In the genomic region with DNA sequence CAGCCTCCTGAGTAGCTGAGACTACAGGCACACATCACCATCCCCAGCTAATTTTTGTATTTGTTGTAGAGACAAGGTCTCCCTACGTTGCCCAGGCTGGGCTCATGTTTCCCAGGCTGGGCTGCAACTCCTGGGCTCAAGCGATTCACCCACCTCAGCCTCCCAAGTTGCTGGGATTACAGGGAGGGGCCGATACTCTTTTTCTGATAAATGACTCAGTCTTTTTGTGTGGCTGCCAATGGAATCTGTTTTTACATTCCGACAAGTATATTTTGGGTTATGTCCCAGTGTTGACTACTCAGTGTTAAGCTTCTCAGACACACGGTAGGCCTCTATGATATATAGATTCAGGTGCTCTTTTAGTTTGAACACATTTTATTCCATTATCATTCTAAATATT, we compare ENCODE assay signal across 9 cellular contexts. TPM values are rescaled to one million over a fixed set of nuclear protein-coding genes. Genes with fewer than 3 reads are reported as not detected.
A peak's percentile ranks its signal among the peaks of the same experiment; 100 is the strongest.
DNase-seq lines count a peak whose midpoint lies in the region; ATAC-seq, FAIRE-seq and TF ChIP-seq lines count a peak whose summit lies in the region.
"Had no signal": no experiment of that assay in that cellular context is flagged by ENCODE, and none has a peak within 500 bp of the region (broad histone marks: within the 10 kb centered on the region; RNA-seq: fewer than 3 reads in every experiment).

No MANE protein-coding gene starts in this region.

- no peaks in the 10 kb centered on the region for H3K36me3 ChIP-seq in CD8-positive, alpha-beta T cell (ENCODE audit: insufficient read depth, low read length)
- H3K36me3 ChIP-seq in PC-9 (ENCODE audit: low read depth): no peaks in the 10 kb centered on the region
- H3K36me3 ChIP-seq in pancreas: no peaks in the 10 kb centered on the region
- no peaks in the 10 kb centered on the region for H3K36me3 ChIP-seq in BE2C

- POLR2A ChIA-PET in CD8-positive, alpha-beta T cell (lab: Charles Lee): interaction anchor here (3.3 to 5.9 kb wide), 2 partner anchors 172 to 221 kb away, joined by 25 to 122 read pairs; partner anchors contain the start of gene SLFN12L
- POLR2A ChIA-PET in PC-9 (lab: Charles Lee; ENCODE audit: unreplicated experiment): interaction anchor here (0.5 to 0.7 kb wide), 2 partner anchors 71 to 348 kb away, joined by 4 to 5 read pairs; no protein-coding TSS in a partner anchor

- no peaks in the 10 kb centered on the region for H3K27me3 Mint-ChIP-seq in CD8-positive, alpha-beta T cell (ENCODE audit: low read depth)

- WGBS in pancreas, 2 donors: 20 to 29% methylated on average over 5 of the region's 5 CpGs

- H3K27me3 ChIP-seq in CD8-positive, alpha-beta T cell (ENCODE audit: insufficient read depth, low read length): no peaks in the 10 kb centered on the region
- H3K27me3 ChIP-seq in PC-9 (ENCODE audit: insufficient read depth, low read depth) (peaks cover 9% of the 10 kb centered on the region; the same call in 1 of the 2 replicates), pancreas (no peaks in the 10 kb centered on the region), BE2C (peaks cover 6% of the 10 kb centered on the region; the same call in 1 of the 2 replicates)

- H3K4me1 Mint-ChIP-seq in CD8-positive, alpha-beta T cell (ENCODE audit: low read depth): peaks cover 63% of the 10 kb centered on the region

- no peak overlapping the region for H2AFZ ChIP-seq in PC-9

- no peaks in the 10 kb centered on the region for H3K9me2 ChIP-seq in PC-9 (ENCODE audit: insufficient read depth)

- peak overlapping the region; percentile 51 for H3K4me3 Mint-ChIP-seq in CD8-positive, alpha-beta T cell

- no peak overlapping the region for H3K27ac ChIP-seq in CD8-positive, alpha-beta T cell (ENCODE audit: low read depth, low read length)
- H3K27ac ChIP-seq in PC-9 (no peak overlapping the region), pancreas (peak overlapping the region in 1 of 4 donors; percentile 21)

- H3K9me3 ChIP-seq in CD8-positive, alpha-beta T cell (ENCODE audit: low read length): no peaks in the 10 kb centered on the region
- no peaks in the 10 kb centered on the region for H3K9me3 ChIP-seq in PC-9 (ENCODE audit: insufficient read depth, low read depth)
- no peaks in the 10 kb centered on the region for H3K9me3 ChIP-seq in pancreas
- H3K9me3 ChIP-seq in BE2C: no peaks in the 10 kb centered on the region; the same call in none of the 2 replicates

- no peaks in the 10 kb centered on the region for H3K9me3 Mint-ChIP-seq in CD8-positive, alpha-beta T cell

- no TSS peak for BruUV-seq in PC-9 (replicated peaks; lab: Mats Ljungman, UMichigan)

- peak overlapping the region; percentile 98 for H3K27ac Mint-ChIP-seq in CD8-positive, alpha-beta T cell

- H3K4me1 ChIP-seq in CD8-positive, alpha-beta T cell (ENCODE audit: insufficient read depth, low read length): peaks cover 26% of the 10 kb centered on the region
- H3K4me1 ChIP-seq in PC-9 (replicated peaks; ENCODE audit: insufficient read depth) (no peaks in the 10 kb centered on the region), pancreas (peaks cover 0 to 3% (median 0%) of the 10 kb centered on the region in 3 donors), BE2C (no peaks in the 10 kb centered on the region)

- no peak overlapping the region for H3K4me3 ChIP-seq in CD8-positive, alpha-beta T cell (ENCODE audit: low read depth, low read length)
- H3K4me3 ChIP-seq in PC-9: no peak overlapping the region
- H3K4me3 ChIP-seq in pancreas: no peak overlapping the region
- no peak overlapping the region for H3K4me3 ChIP-seq in BE2C (ENCODE audit: low read depth, low read length)

- H3K36me3 Mint-ChIP-seq in CD8-positive, alpha-beta T cell: peaks cover 21% of the 10 kb centered on the region

- H3F3A ChIP-seq in PC-9 (ENCODE audit: insufficient read depth, low read depth): no peaks in the 10 kb centered on the region

- no peak for TF ChIP-seq CTCF in CD8-positive, alpha-beta T cell (IDR thresholded peaks at IDR 0.05)
- TF ChIP-seq CTCF in PC-9 (conservative IDR thresholded peaks at IDR 0.05): no peak
- no peak for TF ChIP-seq CTCF in pancreas (IDR thresholded peaks at IDR 0.05)
- TF ChIP-seq CTCF in BE2C (IDR thresholded peaks at IDR 0.05; ENCODE audit: low read depth, low read length): no peak

- H4K20me1 ChIP-seq in PC-9 (ENCODE audit: insufficient read depth): no peaks in the 10 kb centered on the region

- no peak overlapping the region for H3K4me2 ChIP-seq in PC-9

- no peak for FAIRE-seq in pancreas (lab: Jason Lieb, UNC)

- CTCF ChIA-PET in CD8-positive, alpha-beta T cell (lab: Charles Lee): interaction anchor here (6.1 kb wide), 1 partner anchor 222 kb away, joined by 184 read pairs; the partner anchor contains the start of gene SLFN12L
- CTCF ChIA-PET in PC-9 (lab: Charles Lee): interaction anchor here (0.8 kb wide), 1 partner anchor 224 kb away, joined by 4 read pairs; no protein-coding TSS in a partner anchor

- H3K79me2 ChIP-seq in PC-9 (ENCODE audit: low read depth): no peaks in the 10 kb centered on the region

- ATAC-seq in CD8-positive, alpha-beta T cell: no peak
- ATAC-seq in esophagus mucosa (peak; percentile 83), pancreas (peak in 3 of 4 donors; percentile 33 to 58 (median 42)), GM18868 (IDR thresholded peaks at IDR 0.05; ENCODE audit: unreplicated experiment) (no peak), GM21360 (IDR thresholded peaks at IDR 0.05; ENCODE audit: unreplicated experiment) (no peak)

- DNase-seq in CD8-positive, alpha-beta T cell: no peak
- DNase-seq in PC-9: peak; percentile 47 to 55
- DNase-seq in pancreas: no peak
- no peak for DNase-seq in BE2C
- DNase-seq in posterior cingulate gyrus: no peak
- DNase-seq: stimulated activated CD4-positive, alpha-beta T cell treated with anti-CD3 and anti-CD28 coated beads, Interleukin-4, amount 100 ng/mL, for 1 hour had no signal

- intact Hi-C loops in CD8-positive, alpha-beta T cell (cut with DNase I, micrococcal nuclease): loop anchor here in 1 of 2 experiments (2.0 kb wide), 1 partner anchor 30 kb away; no protein-coding TSS in a partner anchor
- intact Hi-C loops in PC-9 (cut with micrococcal nuclease; ENCODE audit: unreplicated experiment): loop anchor here (10.0 kb wide), 1 partner anchor 170 kb away; the partner anchor contains the start of genes NLE1 and UNC45B
- intact Hi-C loops in pancreas (cut with DNase I): no loop called here
- intact Hi-C loops in posterior cingulate gyrus (cut with DNase I): no loop called here

RNA-seq across cellular contexts. Expression of gene SLFN11, which starts 58.1 kb away (rescaled TPM):
- 10 to 100 TPM; 25.6 to 27.2 TPM for total RNA-seq in CD8-positive, alpha-beta T cell
- total RNA-seq in PC-9 (2021) (0.46 and 0.53 TPM in 2 replicates), esophagus mucosa (6.6 TPM), pancreas (10 to 100 TPM in 1 of 6 donors, 1 to 10 TPM in 5; 2.4 to 14.1 (median 4.2) TPM)
- polyA plus RNA-seq in pancreas: 1 to 10 TPM; 2.7 to 3.1 TPM
- polyA plus RNA-seq in BE2C (2012; ENCODE audit: insufficient read depth, insufficient read length, low read depth): not detected

Comparison
In these comparisons a context has a peak if more than half of its experiments do, and no peak if none do; other contexts are left out.
1. ATAC-seq: peak in esophagus mucosa (single experiment) and pancreas (3 of 4); none in CD8-positive, alpha-beta T cell (single experiment), GM18868 (single experiment) and GM21360 (single experiment).
2. DNase-seq: peak in PC-9 (2 of 2); none in CD8-positive, alpha-beta T cell (0 of 7), pancreas (0 of 6), BE2C (single experiment) and posterior cingulate gyrus (0 of 10).